Comparison of ENCODE assay signal across 29 cellular contexts in the genomic region with DNA sequence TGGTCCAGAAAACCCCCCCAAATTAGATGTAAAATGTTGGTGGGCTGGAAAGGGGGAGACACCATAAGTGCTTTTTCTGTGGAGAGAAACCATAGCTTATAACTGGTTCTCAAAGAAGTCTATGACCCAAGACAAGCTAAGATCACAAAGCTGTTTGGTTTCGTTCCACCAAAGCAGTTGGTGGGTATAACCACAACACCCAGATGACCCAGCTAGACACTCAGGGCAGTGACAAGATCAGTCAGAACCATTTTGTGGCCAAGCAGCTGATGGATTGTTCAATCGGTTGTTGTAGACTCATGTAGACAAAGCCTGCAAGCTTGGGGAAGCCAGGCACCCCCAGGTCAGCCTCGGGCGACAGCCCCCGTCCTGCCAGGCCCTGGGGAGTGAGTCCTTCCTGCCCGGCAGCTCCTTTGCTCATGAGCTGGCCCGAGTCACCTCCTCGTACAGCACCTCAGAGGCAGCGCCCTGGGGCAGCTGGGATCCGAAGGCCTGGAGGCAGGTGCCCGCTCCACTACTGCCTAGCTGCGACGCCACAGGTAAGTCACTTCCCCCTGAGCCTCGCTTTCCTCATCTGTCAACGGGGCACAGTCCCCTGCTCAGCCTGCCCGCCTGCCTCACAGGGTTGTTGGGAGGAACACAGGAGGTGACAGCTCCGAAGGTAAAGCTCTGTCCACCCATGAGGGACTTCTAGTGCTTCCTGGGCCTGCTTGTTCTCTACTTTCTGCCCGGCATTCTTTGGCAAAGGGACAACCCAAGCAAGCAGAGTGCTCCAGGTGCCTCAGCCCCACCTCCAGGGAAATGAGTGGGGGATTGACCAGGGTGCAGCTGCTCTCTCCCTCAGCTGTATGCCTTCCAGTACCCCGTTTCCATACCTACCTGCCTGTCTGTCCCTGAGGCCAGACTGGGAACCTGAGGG.
DNase-seq lines count a peak whose midpoint lies in the region; ATAC-seq and TF ChIP-seq lines count a peak whose summit lies in the region.
"Had no signal": no experiment of that assay in that cellular context is flagged by ENCODE, and none has a peak within 500 bp of the region (broad histone marks: within the 10 kb centered on the region; RNA-seq: fewer than 3 reads in every experiment).

No MANE protein-coding gene starts in this region.

- ATAC-seq in body of pancreas (peak; percentile 5), left lung (peak; percentile 17), GM19397 (IDR thresholded peaks at IDR 0.05; ENCODE audit: unreplicated experiment) (no peak)
- ATAC-seq: activated CD4-positive, alpha-beta T cell treated with anti-CD3 and anti-CD28 coated beads for 36 hours; activated CD8-positive, alpha-beta T cell treated with anti-CD3 and anti-CD28 coated beads, Interleukin-2, amount 10 ng/mL, durations not matched to agents 7 days and 5 days; heart right ventricle had no signal

- no peaks in the 10 kb centered on the region for H3K9me3 ChIP-seq in body of pancreas
- H3K9me3 ChIP-seq in left lung, result no peaks in the 10 kb centered on the region
- no peaks in the 10 kb centered on the region for H3K9me3 ChIP-seq in testis
- H3K9me3 ChIP-seq: Caco-2, esophagus muscularis mucosa, HAP-1, heart right ventricle, MG63 had no signal

- TF ChIP-seq POLR2A in body of pancreas (IDR thresholded peaks at IDR 0.05) (no peak), testis (IDR thresholded peaks at IDR 0.05) (no peak)

- H3K4me1 ChIP-seq in body of pancreas (peaks cover 53% of the 10 kb centered on the region), left lung (no peaks in the 10 kb centered on the region), testis (peaks cover 42% of the 10 kb centered on the region)
- H3K4me1 ChIP-seq: Caco-2 had no signal

- no peak for TF ChIP-seq CTCF in body of pancreas (IDR thresholded peaks at IDR 0.05)
- no peak for TF ChIP-seq CTCF in left lung (IDR thresholded peaks at IDR 0.05)
- TF ChIP-seq CTCF in testis (IDR thresholded peaks at IDR 0.05), result no peak

- H3K36me3 ChIP-seq in body of pancreas (replicated peaks in 1 of 2; ENCODE audit: insufficient read depth in 1 of 2, low read depth in 2 of 2), result no peaks in the 10 kb centered on the region
- H3K36me3 ChIP-seq in left lung, result no peaks in the 10 kb centered on the region
- H3K36me3 ChIP-seq in testis (ENCODE audit: low read depth, missing control alignments), result no peaks in the 10 kb centered on the region
- H3K36me3 ChIP-seq: esophagus muscularis mucosa, HAP-1, heart right ventricle, MG63 had no signal

- 60 to 100% methylated on average over 1 to 8 of the region's 19 CpGs for WGBS in body of pancreas, 2 donors
- WGBS in testis, 2 donors, result 87 to 97% methylated on average over 5 to 14 of the region's 19 CpGs

- H3K27me3 ChIP-seq in body of pancreas, result no peaks in the 10 kb centered on the region
- H3K27me3 ChIP-seq in left lung, result no peaks in the 10 kb centered on the region
- H3K27me3 ChIP-seq in testis, result no peaks in the 10 kb centered on the region
- H3K27me3 ChIP-seq: esophagus muscularis mucosa, MG63 had no signal

- H3K27ac ChIP-seq in body of pancreas (peak overlapping the region; percentile 32 to 93 (median 65)), left lung (no peak overlapping the region), testis (peak overlapping the region; percentile 59 to 63)
- H3K27ac ChIP-seq: C4-2B, VCaP had no signal

- intact Hi-C loops in body of pancreas (cut with DNase I) (no loop called here), left lung (cut with DNase I) (no loop called here), testis (cut with DNase I; ENCODE audit: low total_unique reads) (no loop called here)

- DNase-seq in MV-4-11 (lab: John Stamatoyannopoulos, UW), result peak; percentile 81
- DNase-seq in body of pancreas, result peak in 3 of 4 donors; percentile 32 to 57 (median 53)
- DNase-seq in left lung, result no peak
- no peak for DNase-seq in testis
- no peak for DNase-seq in hepatic stellate cell (ENCODE audit: low spot score)
- no peak for DNase-seq in NCI-H510A (lab: John Stamatoyannopoulos, UW)
- DNase-seq: activated CD4-positive, alpha-beta T cell treated with anti-CD3 and anti-CD28 coated beads for 36 hours; activated CD8-positive, alpha-beta T cell treated with anti-CD3 and anti-CD28 coated beads, Interleukin-2, amount 10 ng/mL, durations not matched to agents 7 days and 5 days; activated T-cell treated with anti-CD3 and anti-CD28 coated beads for 4 hours; Caco-2; cortex of kidney; DMS79; foreskin fibroblast; GDM1; heart right ventricle; KG1; kidney; NCI-H1930; NCI-H526 treated with DMSO at 0.1 percent for 48 hours; nephron progenitor cell; stimulated activated naive CD4-positive, alpha-beta T cell treated with Interleukin-2 at 50 U/mL for 16 hours; T1000 had no signal

- H3K4me3 ChIP-seq in body of pancreas, result no peak overlapping the region
- no peak overlapping the region for H3K4me3 ChIP-seq in left lung
- no peak overlapping the region for H3K4me3 ChIP-seq in testis
- H3K4me3 ChIP-seq: esophagus muscularis mucosa, HAP-1, heart right ventricle, lung, MG63 had no signal

Comparison
In these comparisons a context has a peak if more than half of its experiments do, and no peak if none do; other contexts are left out.
1. DNase-seq: peak in MV-4-11 (single experiment) and body of pancreas (3 of 4); none in left lung (0 of 2), testis (single experiment), hepatic stellate cell (single experiment) and NCI-H510A (single experiment).
2. H3K27ac ChIP-seq: peak in body of pancreas (4 of 4) and testis (2 of 2); none in left lung (0 of 2).